In genomic region chr10:108911814-108912541, GRCh38 we compare ENCODE assay signal across 1 cellular context.
A peak's percentile ranks its signal among the peaks of the same experiment; 100 is the strongest.
TF ChIP-seq lines count a peak whose summit lies in the region.

No MANE protein-coding gene starts in this region.

TF ChIP-seq in WTC11, 78 proteins besides CTCF, POLR2A, EP300 and RAD21 (continued from another document and continues in another):
- TF ChIP-seq ZNF532 (CRISPR knock-in tag; IDR thresholded peaks at IDR 0.05; ENCODE audit: borderline replicate concordance): no peak
- no peak for TF ChIP-seq ZNF512 (CRISPR knock-in tag; IDR thresholded peaks at IDR 0.05; ENCODE audit: borderline replicate concordance)
- TF ChIP-seq ETV6 (CRISPR knock-in tag; IDR thresholded peaks at IDR 0.05): 0 out of 2 replicates have a peak, but pooled peaks have one; percentile 12
- TF ChIP-seq ZNF396 (CRISPR knock-in tag; IDR thresholded peaks at IDR 0.05; ENCODE audit: borderline replicate concordance): no peak
- no peak for TF ChIP-seq ZNF416 (CRISPR knock-in tag; IDR thresholded peaks at IDR 0.05)
- TF ChIP-seq MLX (CRISPR knock-in tag; IDR thresholded peaks at IDR 0.05): no peak
- no peak for TF ChIP-seq FOXK1 (CRISPR knock-in tag; IDR thresholded peaks at IDR 0.05)
- TF ChIP-seq ZBTB43 (CRISPR knock-in tag; IDR thresholded peaks at IDR 0.05): no peak
- TF ChIP-seq NR2C2 (CRISPR knock-in tag; IDR thresholded peaks at IDR 0.05): no peak
- no peak for TF ChIP-seq EMX1 (CRISPR knock-in tag; IDR thresholded peaks at IDR 0.05)
- TF ChIP-seq TP53 (CRISPR knock-in tag; IDR thresholded peaks at IDR 0.05): no peak
- TF ChIP-seq ZNF423 (CRISPR knock-in tag; IDR thresholded peaks at IDR 0.05): peak; percentile 78
- peak; percentile 67; the same call in 1 of the 2 replicates for TF ChIP-seq HMGXB4 (CRISPR knock-in tag; IDR thresholded peaks at IDR 0.05)
- no peak for TF ChIP-seq AR (CRISPR knock-in tag; IDR thresholded peaks at IDR 0.05)
- no peak for TF ChIP-seq GTF2I (CRISPR knock-in tag; conservative IDR thresholded peaks at IDR 0.05)
- TF ChIP-seq ATF3 (CRISPR knock-in tag; conservative IDR thresholded peaks at IDR 0.05): no peak
- no peak for TF ChIP-seq FOXP1 (CRISPR knock-in tag; IDR thresholded peaks at IDR 0.05; ENCODE audit: borderline replicate concordance)
- TF ChIP-seq ZSCAN18 (CRISPR knock-in tag; IDR thresholded peaks at IDR 0.05): no peak
- TF ChIP-seq ZNF121 (CRISPR knock-in tag; IDR thresholded peaks at IDR 0.05): no peak
- no peak for TF ChIP-seq ZNF263 (CRISPR knock-in tag; IDR thresholded peaks at IDR 0.05; ENCODE audit: low read depth)
- TF ChIP-seq NFATC4 (CRISPR knock-in tag; IDR thresholded peaks at IDR 0.05): no peak
- peak; percentile 72 for TF ChIP-seq SP1 (CRISPR knock-in tag; conservative IDR thresholded peaks at IDR 0.05)
- TF ChIP-seq RELA (CRISPR knock-in tag; IDR thresholded peaks at IDR 0.05; ENCODE audit: borderline replicate concordance): no peak
- no peak for TF ChIP-seq ESRRA (CRISPR knock-in tag; IDR thresholded peaks at IDR 0.05; ENCODE audit: borderline replicate concordance)
- no peak for TF ChIP-seq JUN (CRISPR knock-in tag; IDR thresholded peaks at IDR 0.05)
- TF ChIP-seq ZBTB21 (CRISPR knock-in tag; IDR thresholded peaks at IDR 0.05; ENCODE audit: borderline replicate concordance): no peak
- no peak for TF ChIP-seq SMAD4 (CRISPR knock-in tag; IDR thresholded peaks at IDR 0.05)
- no peak for TF ChIP-seq E2F4 (CRISPR knock-in tag; IDR thresholded peaks at IDR 0.05; ENCODE audit: borderline replicate concordance, low read depth)
- no peak for TF ChIP-seq MYBL2 (CRISPR knock-in tag; IDR thresholded peaks at IDR 0.05)
- no peak for TF ChIP-seq ZNF671 (CRISPR knock-in tag; IDR thresholded peaks at IDR 0.05)
- no peak for TF ChIP-seq CDX4 (CRISPR knock-in tag; IDR thresholded peaks at IDR 0.05; ENCODE audit: borderline replicate concordance)
- TF ChIP-seq ZMAT4 (CRISPR knock-in tag; IDR thresholded peaks at IDR 0.05): no peak
- no peak for TF ChIP-seq GRHL2 (CRISPR knock-in tag; IDR thresholded peaks at IDR 0.05; ENCODE audit: insufficient replicate concordance, severe bottlenecking)
- no peak for TF ChIP-seq OVOL2 (CRISPR knock-in tag; IDR thresholded peaks at IDR 0.05; ENCODE audit: borderline replicate concordance)
- no peak for TF ChIP-seq ATF2 (CRISPR knock-in tag; IDR thresholded peaks at IDR 0.05; ENCODE audit: borderline replicate concordance, low read depth)
- TF ChIP-seq JAZF1 (CRISPR knock-in tag; IDR thresholded peaks at IDR 0.05): no peak
